In the genomic region with DNA sequence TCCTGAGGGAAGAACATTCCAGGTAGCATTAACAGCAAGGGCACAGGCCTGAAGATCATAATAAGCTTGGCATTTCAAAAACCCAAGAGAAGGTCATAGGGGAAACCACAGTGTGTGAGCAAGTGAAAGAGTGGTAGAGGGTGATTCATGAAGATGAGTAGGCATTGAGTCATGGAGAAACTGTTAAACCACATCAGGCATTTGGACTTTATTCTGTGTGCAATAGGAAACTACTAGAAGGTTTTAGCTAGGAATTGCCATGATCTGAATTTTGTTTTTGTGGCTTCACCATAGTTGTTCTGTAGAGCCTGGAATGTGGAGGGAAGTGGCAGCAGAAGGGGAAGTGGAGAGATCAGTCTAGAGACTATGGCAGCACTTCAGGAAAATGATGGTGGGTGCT, we compare ENCODE assay signal across 8 cellular contexts.
DNase-seq lines count a peak whose midpoint lies in the region; ATAC-seq and TF ChIP-seq lines count a peak whose summit lies in the region.

No MANE protein-coding gene starts in this region.

- H3K27me3 Mint-ChIP-seq in activated CD8-positive, alpha-beta T cell treated with anti-CD3 and anti-CD28 coated beads for 36 hours = peaks cover 1% of the 10 kb centered on the region
- H3K27me3 Mint-ChIP-seq in activated CD8-positive, alpha-beta T cell treated with anti-CD3 and anti-CD28 coated beads, Interleukin-2, amount 10 ng/mL, durations not matched to agents 7 days and 5 days (ENCODE audit: low read depth) = no peaks in the 10 kb centered on the region

- peaks cover 17 to 28% of the 10 kb centered on the region in 2 donors for H3K4me1 ChIP-seq in adrenal gland (replicated peaks in 1 of 2)
- H3K4me1 ChIP-seq in spleen = no peaks in the 10 kb centered on the region

- no peaks in the 10 kb centered on the region for H3K36me3 Mint-ChIP-seq in activated CD8-positive, alpha-beta T cell treated with anti-CD3 and anti-CD28 coated beads for 36 hours (ENCODE audit: low read depth)
- no peaks in the 10 kb centered on the region for H3K36me3 Mint-ChIP-seq in activated CD8-positive, alpha-beta T cell treated with anti-CD3 and anti-CD28 coated beads, Interleukin-2, amount 10 ng/mL, durations not matched to agents 7 days and 5 days (ENCODE audit: low read depth)

- POLR2A ChIA-PET in activated CD8-positive, alpha-beta T cell treated with anti-CD3 and anti-CD28 coated beads for 36 hours (lab: Charles Lee) = no interaction called here
- POLR2A ChIA-PET in activated CD8-positive, alpha-beta T cell treated with anti-CD3 and anti-CD28 coated beads, Interleukin-2, amount 10 ng/mL, durations not matched to agents 7 days and 5 days (lab: Charles Lee) = no interaction called here

- TF ChIP-seq CTCF in activated CD8-positive, alpha-beta T cell treated with anti-CD3 and anti-CD28 coated beads for 36 hours (IDR thresholded peaks at IDR 0.05) = no peak
- TF ChIP-seq CTCF in adrenal gland (IDR thresholded peaks at IDR 0.05) (no peak), retinal pigment epithelial cell (conservative IDR thresholded peaks at IDR 0.05; ENCODE audit: low read depth, low read length) (no peak), spleen (IDR thresholded peaks at IDR 0.05 in 8 of 11, conservative IDR thresholded peaks at IDR 0.05 in 3 of 11) (no peak)

- H3K27ac ChIP-seq in adrenal gland (peak overlapping the region in 3 of 5 donors; percentile 40 to 85 (median 61)), spleen (no peak overlapping the region)

- TF ChIP-seq POLR2A in adrenal gland (IDR thresholded peaks at IDR 0.05) (no peak), spleen (IDR thresholded peaks at IDR 0.05) (no peak)

- CTCF ChIA-PET in activated CD8-positive, alpha-beta T cell treated with anti-CD3 and anti-CD28 coated beads for 36 hours (lab: Charles Lee) = no interaction called here
- CTCF ChIA-PET in activated CD8-positive, alpha-beta T cell treated with anti-CD3 and anti-CD28 coated beads, Interleukin-2, amount 10 ng/mL, durations not matched to agents 7 days and 5 days (lab: Charles Lee) = no interaction called here

- DNase-seq in activated CD8-positive, alpha-beta T cell treated with anti-CD3 and anti-CD28 coated beads for 36 hours = peak; percentile 17
- DNase-seq in activated CD8-positive, alpha-beta T cell treated with anti-CD3 and anti-CD28 coated beads, Interleukin-2, amount 10 ng/mL, durations not matched to agents 7 days and 5 days = no peak
- DNase-seq in HT-29 (ENCODE audit: low spot score) = peak; percentile 77
- DNase-seq in adrenal gland = peak in 4 of 7 donors; percentile 18 to 46 (median 28)
- peak; percentile 94 for DNase-seq in retinal pigment epithelial cell (ENCODE audit: low read depth)
- no peak for DNase-seq in cerebellar nuclear complex (lab: John Stamatoyannopoulos, UW)
- DNase-seq in OCI-M2 (lab: John Stamatoyannopoulos, UW; ENCODE audit: unreplicated experiment) = no peak
- no peak for DNase-seq in spleen

- H3K4me3 Mint-ChIP-seq in activated CD8-positive, alpha-beta T cell treated with anti-CD3 and anti-CD28 coated beads for 36 hours = no peak overlapping the region
- H3K4me3 Mint-ChIP-seq in activated CD8-positive, alpha-beta T cell treated with anti-CD3 and anti-CD28 coated beads, Interleukin-2, amount 10 ng/mL, durations not matched to agents 7 days and 5 days = no peak overlapping the region

- H3K36me3 ChIP-seq in adrenal gland (replicated peaks in 1 of 2) (no peaks in the 10 kb centered on the region), spleen (no peaks in the 10 kb centered on the region)

- intact Hi-C loops in activated CD8-positive, alpha-beta T cell treated with anti-CD3 and anti-CD28 coated beads for 36 hours (cut with micrococcal nuclease) = no loop called here
- intact Hi-C loops in adrenal gland (cut with DNase I) (no loop called here), spleen (cut with DNase I; ENCODE audit: low total_unique reads) (no loop called here)

- no peaks in the 10 kb centered on the region for H3K27me3 ChIP-seq in adrenal gland
- H3K27me3 ChIP-seq in spleen (replicated peaks in 1 of 7) = no peaks in the 10 kb centered on the region

- no peaks in the 10 kb centered on the region for H3K9me3 ChIP-seq in adrenal gland (replicated peaks in 1 of 3)
- no peaks in the 10 kb centered on the region for H3K9me3 ChIP-seq in spleen

- peaks cover 6% of the 10 kb centered on the region for H3K9me3 Mint-ChIP-seq in activated CD8-positive, alpha-beta T cell treated with anti-CD3 and anti-CD28 coated beads for 36 hours
- no peaks in the 10 kb centered on the region for H3K9me3 Mint-ChIP-seq in activated CD8-positive, alpha-beta T cell treated with anti-CD3 and anti-CD28 coated beads, Interleukin-2, amount 10 ng/mL, durations not matched to agents 7 days and 5 days (ENCODE audit: insufficient read depth)

- peak; percentile 94 for ATAC-seq in activated CD8-positive, alpha-beta T cell treated with anti-CD3 and anti-CD28 coated beads for 36 hours
- ATAC-seq in activated CD8-positive, alpha-beta T cell treated with anti-CD3 and anti-CD28 coated beads, Interleukin-2, amount 10 ng/mL, durations not matched to agents 7 days and 5 days = no peak

- H3K4me1 Mint-ChIP-seq in activated CD8-positive, alpha-beta T cell treated with anti-CD3 and anti-CD28 coated beads for 36 hours (ENCODE audit: low read depth) = peaks cover 15% of the 10 kb centered on the region
- peaks cover 5% of the 10 kb centered on the region for H3K4me1 Mint-ChIP-seq in activated CD8-positive, alpha-beta T cell treated with anti-CD3 and anti-CD28 coated beads, Interleukin-2, amount 10 ng/mL, durations not matched to agents 7 days and 5 days (ENCODE audit: low read depth)

- H3K27ac Mint-ChIP-seq in activated CD8-positive, alpha-beta T cell treated with anti-CD3 and anti-CD28 coated beads for 36 hours = peak overlapping the region; percentile 43
- no peak overlapping the region for H3K27ac Mint-ChIP-seq in activated CD8-positive, alpha-beta T cell treated with anti-CD3 and anti-CD28 coated beads, Interleukin-2, amount 10 ng/mL, durations not matched to agents 7 days and 5 days

- H3K4me3 ChIP-seq in adrenal gland = no peak overlapping the region
- H3K4me3 ChIP-seq in retinal pigment epithelial cell (ENCODE audit: low read length) = no peak overlapping the region
- H3K4me3 ChIP-seq in spleen = no peak overlapping the region

Comparison
In these comparisons a context has a peak if more than half of its experiments do, and no peak if none do; other contexts are left out.
1. DNase-seq: peak in activated CD8-positive, alpha-beta T cell treated with anti-CD3 and anti-CD28 coated beads for 36 hours (single experiment), HT-29 (single experiment), adrenal gland (4 of 7) and retinal pigment epithelial cell (single experiment); none in activated CD8-positive, alpha-beta T cell treated with anti-CD3 and anti-CD28 coated beads, Interleukin-2, amount 10 ng/mL, durations not matched to agents 7 days and 5 days (single experiment), cerebellar nuclear complex (0 of 2), OCI-M2 (single experiment) and spleen (single experiment).
2. H3K27ac ChIP-seq: peak in adrenal gland (3 of 5); none in spleen (0 of 8).